ENCODE assay signal across 10 cellular contexts in genomic region chr9:124263800-124264426, GRCh38. TPM values are rescaled to one million over a fixed set of nuclear protein-coding genes. Genes with fewer than 3 reads are reported as not detected.
DNase-seq lines count a peak whose midpoint lies in the region; ATAC-seq, FAIRE-seq and TF ChIP-seq lines count a peak whose summit lies in the region.
"Had no signal": no experiment of that assay in that cellular context is flagged by ENCODE, and none has a peak within 500 bp of the region (broad histone marks: within the 10 kb centered on the region; RNA-seq: fewer than 3 reads in every experiment).

No MANE protein-coding gene starts in this region.

- TF ChIP-seq POLR2A in GM12892 (IDR thresholded peaks at IDR 0.05; ENCODE audit: low read depth, low read length) (peak; percentile 55; the same call in 1 of the 2 replicates), Peyer's patch (IDR thresholded peaks at IDR 0.05) (no peak)

- H3K9me3 ChIP-seq in Peyer's patch (no peaks in the 10 kb centered on the region), small intestine (ENCODE audit: control insufficient read depth, low read depth) (no peaks in the 10 kb centered on the region)

- peaks cover 3 to 87% (median 32%) of the 10 kb centered on the region in 4 donors for H3K4me1 ChIP-seq in Peyer's patch
- peaks cover 3 to 23% of the 10 kb centered on the region in 2 donors for H3K4me1 ChIP-seq in small intestine (ENCODE audit: control insufficient read depth in 2 of 2, insufficient read depth in 1 of 2, low read depth in 1 of 2, low read length in 1 of 2)

- FAIRE-seq in GM12892 (lab: Jason Lieb, UNC) (no peak), small intestine (lab: Jason Lieb, UNC) (no peak)
- FAIRE-seq: colon had no signal

- CTCF ChIA-PET in HEK293T (lab: Yijun Ruan, JAX) = no interaction called here

- 28 to 54% (median 39%) methylated on average over 22 of the region's 22 CpGs for WGBS in small intestine, 3 donors

- POLR2A ChIA-PET in HEK293T (lab: Yijun Ruan, JAX) = no interaction called here

- H3K27me3 ChIP-seq in Peyer's patch (no peaks in the 10 kb centered on the region), small intestine (ENCODE audit: control insufficient read depth in 2 of 2, insufficient read depth in 2 of 2, low read length in 2 of 2) (no peaks in the 10 kb centered on the region)

- DNase-seq in GM12892 (ENCODE audit: insufficient read length) = no peak
- peak in 1 of 3 donors; percentile 72 for DNase-seq in Peyer's patch
- peak; percentile 59 for DNase-seq in left kidney (ENCODE audit: low read depth, low spot score)
- DNase-seq in small intestine = peak; percentile 52
- no peak for DNase-seq in NCI-H748 (lab: John Stamatoyannopoulos, UW; ENCODE audit: unreplicated experiment)
- DNase-seq in effector CD8-positive, alpha-beta T cell (lab: John Stamatoyannopoulos, UW) = no peak
- DNase-seq in HEK293T (ENCODE audit: extremely low spot score) = no peak
- DNase-seq: NCI-H1105 treated with DMSO at 0.1 percent for 48 hours had no signal

- H3K27ac ChIP-seq in Peyer's patch (peak overlapping the region; percentile 51 to 69 (median 63)), small intestine (ENCODE audit: low read depth in 1 of 2, low read length in 1 of 2) (peak overlapping the region; percentile 50 to 57)

- H3K36me3 ChIP-seq in Peyer's patch = no peaks in the 10 kb centered on the region
- H3K36me3 ChIP-seq in small intestine (ENCODE audit: control insufficient read depth in 2 of 2, insufficient read depth in 2 of 2, low read length in 2 of 2) = no peaks in the 10 kb centered on the region

- TF ChIP-seq CTCF in Peyer's patch (IDR thresholded peaks at IDR 0.05) = no peak

- ATAC-seq in HG03432 (IDR thresholded peaks at IDR 0.05; ENCODE audit: unreplicated experiment) = no peak

- H3K4me3 ChIP-seq in Peyer's patch (peak overlapping the region in 2 of 4 donors; percentile 7 to 22), small intestine (ENCODE audit: low read depth in 1 of 2, low read length in 2 of 2) (no peak overlapping the region)

TF ChIP-seq in HEK293T, 16 proteins besides CTCF, POLR2A, EP300 and RAD21:
- TF ChIP-seq ZNF384 (IDR thresholded peaks at IDR 0.05) = no peak
TF ChIP-seq in HEK293T: peak in this region for 0.

RNA-seq across cellular contexts. Expression of gene NEK6, which starts 6.2 kb away (rescaled TPM):
- polyA plus RNA-seq in GM12892 (2012; ENCODE audit: missing spikeins) = 142 TPM
- total RNA-seq in Peyer's patch = 10 to 100 TPM; 38.4 to 77.6 (median 46.9) TPM
- polyA plus RNA-seq in small intestine = 10 to 100 TPM in 2 of 3 donors, 1 to 10 TPM in 1; 9.7 to 28.9 (median 18.3) TPM

Comparison
In these comparisons a context has a peak if more than half of its experiments do, and no peak if none do; other contexts are left out.
1. DNase-seq: peak in left kidney (single experiment) and small intestine (single experiment); none in GM12892 (single experiment), NCI-H748 (single experiment), effector CD8-positive, alpha-beta T cell (single experiment) and HEK293T (single experiment).